14 cellular contexts compared by ENCODE assay signal in the genomic region with DNA sequence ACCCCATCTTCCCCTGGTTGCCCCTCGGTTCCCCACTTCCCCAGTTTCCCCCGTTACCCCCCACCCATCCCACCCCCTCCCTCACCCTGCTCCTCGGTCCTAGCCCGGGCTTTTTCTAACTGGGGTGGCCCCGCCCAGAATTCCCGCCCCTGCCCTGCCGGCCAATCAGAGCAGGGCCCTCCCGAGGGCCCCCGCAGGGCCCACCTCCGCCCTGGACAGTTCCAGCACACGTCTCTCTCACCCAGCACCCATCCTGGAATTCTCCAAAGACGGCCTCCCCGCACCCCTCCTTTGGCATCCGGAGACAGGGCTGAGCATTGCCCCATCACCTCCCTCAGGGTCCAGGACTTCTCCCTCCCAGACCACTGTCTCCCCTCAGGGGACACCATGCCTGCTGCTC. TPM values are rescaled to one million over a fixed set of nuclear protein-coding genes. Genes with fewer than 3 reads are reported as not detected.
DNase-seq lines count a peak whose midpoint lies in the region; ATAC-seq, FAIRE-seq and TF ChIP-seq lines count a peak whose summit lies in the region.
"Had no signal": no experiment of that assay in that cellular context is flagged by ENCODE, and none has a peak within 500 bp of the region (broad histone marks: within the 10 kb centered on the region; RNA-seq: fewer than 3 reads in every experiment).

A gene (minus strand): TSS at position 88 of the 400 bp plus-strand sequence.

- no CpG with 5 or more reads among the region's 14 CpGs for WGBS in SK-N-SH (ENCODE audit: low lambda C conversion rate)
- no CpG with 5 or more reads among the region's 14 CpGs for WGBS in right cardiac atrium

- no peak within 1 kb of the TSS for H3K4me2 ChIP-seq in SK-N-SH

- no peak within 1 kb of the TSS for H3K9ac ChIP-seq in SK-N-SH

- DNase-seq in SK-N-SH (no peak), right cardiac atrium (no peak), posterior vena cava (ENCODE audit: low spot score) (no peak), uterus (no peak), RCC 7860 (ENCODE audit: low spot score) (no peak), AML-193 (lab: John Stamatoyannopoulos, UW) (no peak)
- DNase-seq: GF-D8, mesenchymal stem cell, NCI-H1092, NCI-H226 had no signal

- no peaks in the 10 kb centered on the region for H3K9me3 ChIP-seq in SK-N-SH
- no peaks in the 10 kb centered on the region for H3K9me3 ChIP-seq in right cardiac atrium (ENCODE audit: control insufficient read depth, low read length)
- no peaks in the 10 kb centered on the region for H3K9me3 ChIP-seq in uterus

- no peak within 1 kb of the TSS for H3K4me3 ChIP-seq in SK-N-SH (ENCODE audit: low read depth in 2 of 2, low read length in 1 of 2)
- no peak within 1 kb of the TSS for H3K4me3 ChIP-seq in right cardiac atrium (ENCODE audit: low read length)
- H3K4me3 ChIP-seq in uterus, result no peak within 1 kb of the TSS

- no peak for TF ChIP-seq RAD21 in SK-N-SH (IDR thresholded peaks at IDR 0.05; ENCODE audit: low read length)

- ATAC-seq in SK-N-SH treated with all-trans-retinoic acid at 6 μM for 48 hours, result peak; percentile 59
- peak; percentile 76 to 80 for ATAC-seq in right cardiac atrium
- ATAC-seq in HG03457 (IDR thresholded peaks at IDR 0.05; ENCODE audit: unreplicated experiment), result no peak

- no peaks in the 10 kb centered on the region for H3F3A ChIP-seq in SK-N-SH (replicated peaks; ENCODE audit: insufficient read depth)

- CTCF ChIA-PET in SK-N-SH (lab: Yijun Ruan, JAX), result interaction anchor here (0.6 to 4.3 kb wide), 19 partner anchors 9 to 345 kb away, joined by 3 to 29 read pairs (median 5); no protein-coding TSS in a partner anchor

- no peak within 1 kb of the TSS for H3K27ac ChIP-seq in SK-N-SH (ENCODE audit: low read depth in 2 of 2, low read length in 1 of 2)
- no peak within 1 kb of the TSS for H3K27ac ChIP-seq in right cardiac atrium (ENCODE audit: low read length)
- H3K27ac ChIP-seq in uterus, result no peak within 1 kb of the TSS
- H3K27ac ChIP-seq: 22Rv1 had no signal

- no peak within 1 kb of the TSS for H2AFZ ChIP-seq in SK-N-SH (ENCODE audit: low read depth)

- no peaks in the 10 kb centered on the region for H3K4me1 ChIP-seq in SK-N-SH (ENCODE audit: control insufficient read depth in 1 of 2, insufficient read depth in 2 of 2, low read depth in 1 of 2, low read length in 1 of 2)
- H3K4me1 ChIP-seq in right cardiac atrium (ENCODE audit: control insufficient read depth, insufficient read depth, low read length), result no peaks in the 10 kb centered on the region
- no peaks in the 10 kb centered on the region for H3K4me1 ChIP-seq in uterus

- POLR2A ChIA-PET in SK-N-SH (lab: Yijun Ruan, JAX), result interaction anchor here (0.7 to 5.4 kb wide), 14 partner anchors 10 to 304 kb away, joined by 3 to 84 read pairs (median 6); no protein-coding TSS in a partner anchor

- no peak for TF ChIP-seq CTCF in SK-N-SH (IDR thresholded peaks at IDR 0.05)
- no peak for TF ChIP-seq CTCF in uterus (IDR thresholded peaks at IDR 0.05)

- H3K36me3 ChIP-seq in SK-N-SH (replicated peaks in 1 of 2; ENCODE audit: control insufficient read depth in 1 of 2, insufficient read depth in 2 of 2, low read length in 1 of 2) (no peaks in the 10 kb centered on the region), uterus (no peaks in the 10 kb centered on the region)

- TF ChIP-seq EP300 in SK-N-SH (IDR thresholded peaks at IDR 0.05; ENCODE audit: borderline replicate concordance in 1 of 2, low read depth in 1 of 2, low read length in 1 of 2), result no peak

- no peak for TF ChIP-seq POLR2A in uterus (IDR thresholded peaks at IDR 0.05)

- FAIRE-seq in RCC 7860 (lab: Jason Lieb, UNC), result no peak

- intact Hi-C loops in right cardiac atrium (cut with DNase I), result no loop called here
- intact Hi-C loops in posterior vena cava (cut with DNase I), result no loop called here
- intact Hi-C loops in uterus (cut with DNase I; ENCODE audit: low total_unique reads), result no loop called here

- H3K9me2 ChIP-seq in SK-N-SH, result no peaks in the 10 kb centered on the region

- no peaks in the 10 kb centered on the region for H3K79me2 ChIP-seq in SK-N-SH (ENCODE audit: insufficient read depth)

- H3K27me3 ChIP-seq in SK-N-SH (ENCODE audit: insufficient read depth) (no peaks in the 10 kb centered on the region), right cardiac atrium (ENCODE audit: control insufficient read depth, insufficient read depth) (no peaks in the 10 kb centered on the region), uterus (no peaks in the 10 kb centered on the region)

- no peaks in the 10 kb centered on the region for H4K20me1 ChIP-seq in SK-N-SH (ENCODE audit: insufficient read depth)

TF ChIP-seq in SK-N-SH treated with all-trans-retinoic acid at 6 μM for 48 hours, 23 proteins besides CTCF, POLR2A, EP300 and RAD21:
- TF ChIP-seq RARB (CRISPR knock-in tag; IDR thresholded peaks at IDR 0.05) (no peak), ZFP30 (CRISPR knock-in tag; IDR thresholded peaks at IDR 0.05) (no peak), OSR1 (CRISPR knock-in tag; IDR thresholded peaks at IDR 0.05) (no peak), ZNF565 (CRISPR knock-in tag; conservative IDR thresholded peaks at IDR 0.05; ENCODE audit: low read depth) (no peak), ZNF8 (CRISPR knock-in tag; IDR thresholded peaks at IDR 0.05) (no peak)
- TF ChIP-seq, protein P1, sequence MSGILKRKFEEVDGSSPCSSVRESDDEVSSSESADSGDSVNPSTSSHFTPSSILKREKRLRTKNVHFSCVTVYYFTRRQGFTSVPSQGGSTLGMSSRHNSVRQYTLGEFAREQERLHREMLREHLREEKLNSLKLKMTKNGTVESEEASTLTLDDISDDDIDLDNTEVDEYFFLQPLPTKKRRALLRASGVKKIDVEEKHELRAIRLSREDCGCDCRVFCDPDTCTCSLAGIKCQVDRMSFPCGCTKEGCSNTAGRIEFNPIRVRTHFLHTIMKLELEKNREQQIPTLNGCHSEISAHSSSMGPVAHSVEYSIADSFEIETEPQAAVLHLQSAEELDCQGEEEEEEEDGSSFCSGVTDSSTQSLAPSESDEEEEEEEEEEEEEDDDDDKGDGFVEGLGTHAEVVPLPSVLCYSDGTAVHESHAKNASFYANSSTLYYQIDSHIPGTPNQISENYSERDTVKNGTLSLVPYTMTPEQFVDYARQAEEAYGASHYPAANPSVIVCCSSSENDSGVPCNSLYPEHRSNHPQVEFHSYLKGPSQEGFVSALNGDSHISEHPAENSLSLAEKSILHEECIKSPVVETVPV (CRISPR knock-in tag; IDR thresholded peaks at IDR 0.05), result no peak

TF ChIP-seq in SK-N-SH, 30 proteins besides CTCF, POLR2A, EP300 and RAD21:
- TF ChIP-seq MEF2A (IDR thresholded peaks at IDR 0.05; ENCODE audit: borderline replicate concordance, low read depth) (no peak), ELF1 (IDR thresholded peaks at IDR 0.05) (no peak), JUND (IDR thresholded peaks at IDR 0.05) (no peak), CHD2 (IDR thresholded peaks at IDR 0.05; ENCODE audit: low read length, partially characterized antibody) (no peak), GABPA (IDR thresholded peaks at IDR 0.05; ENCODE audit: low read depth) (no peak), RCOR1 (IDR thresholded peaks at IDR 0.05; ENCODE audit: low read length) (no peak)
- TF ChIP-seq, protein P2, sequence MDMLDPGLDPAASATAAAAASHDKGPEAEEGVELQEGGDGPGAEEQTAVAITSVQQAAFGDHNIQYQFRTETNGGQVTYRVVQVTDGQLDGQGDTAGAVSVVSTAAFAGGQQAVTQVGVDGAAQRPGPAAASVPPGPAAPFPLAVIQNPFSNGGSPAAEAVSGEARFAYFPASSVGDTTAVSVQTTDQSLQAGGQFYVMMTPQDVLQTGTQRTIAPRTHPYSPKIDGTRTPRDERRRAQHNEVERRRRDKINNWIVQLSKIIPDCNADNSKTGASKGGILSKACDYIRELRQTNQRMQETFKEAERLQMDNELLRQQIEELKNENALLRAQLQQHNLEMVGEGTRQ (IDR thresholded peaks at IDR 0.05; ENCODE audit: borderline replicate concordance, low read depth, low read length), result no peak
- TF ChIP-seq, protein P3, sequence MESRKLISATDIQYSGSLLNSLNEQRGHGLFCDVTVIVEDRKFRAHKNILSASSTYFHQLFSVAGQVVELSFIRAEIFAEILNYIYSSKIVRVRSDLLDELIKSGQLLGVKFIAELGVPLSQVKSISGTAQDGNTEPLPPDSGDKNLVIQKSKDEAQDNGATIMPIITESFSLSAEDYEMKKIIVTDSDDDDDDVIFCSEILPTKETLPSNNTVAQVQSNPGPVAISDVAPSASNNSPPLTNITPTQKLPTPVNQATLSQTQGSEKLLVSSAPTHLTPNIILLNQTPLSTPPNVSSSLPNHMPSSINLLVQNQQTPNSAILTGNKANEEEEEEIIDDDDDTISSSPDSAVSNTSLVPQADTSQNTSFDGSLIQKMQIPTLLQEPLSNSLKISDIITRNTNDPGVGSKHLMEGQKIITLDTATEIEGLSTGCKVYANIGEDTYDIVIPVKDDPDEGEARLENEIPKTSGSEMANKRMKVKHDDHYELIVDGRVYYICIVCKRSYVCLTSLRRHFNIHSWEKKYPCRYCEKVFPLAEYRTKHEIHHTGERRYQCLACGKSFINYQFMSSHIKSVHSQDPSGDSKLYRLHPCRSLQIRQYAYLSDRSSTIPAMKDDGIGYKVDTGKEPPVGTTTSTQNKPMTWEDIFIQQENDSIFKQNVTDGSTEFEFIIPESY (IDR thresholded peaks at IDR 0.05; ENCODE audit: borderline replicate concordance, low read depth), result no peak

RNA-seq across cellular contexts. Expression of the gene that starts here (rescaled TPM):
- 3.7 and 4.6 TPM in 2 replicates for polyA plus RNA-seq in SK-N-SH (2012; rRNA removed)
- 4.5 and 6.8 TPM in 2 replicates for polyA plus RNA-seq in SK-N-SH (2012; cell fraction: cytosol; rRNA removed)
- polyA plus RNA-seq in SK-N-SH (2012; cell fraction: nucleus; rRNA removed), result 1.9 and 4.0 TPM in 2 replicates
- total RNA-seq in right cardiac atrium, result 100 to 1,000 TPM; 279 to 500 (median 401) TPM
- 813 TPM for polyA plus RNA-seq in right cardiac atrium
- total RNA-seq in posterior vena cava, result 1,000 to 10,000 TPM in 1 of 2 donors, 100 to 1,000 TPM in 1; 430 to 1,696 TPM
- 1,000 to 10,000 TPM in 1 of 4 donors, 100 to 1,000 TPM in 3; 260 to 3,028 (median 463) TPM for total RNA-seq in uterus
- total RNA-seq: activated T-helper 1 cell treated with anti-CD3 and anti-CD28 coated beads, Interleukin-12 subunit alpha, Interleukin-12 subunit beta, Interleukin-2, Interleukin-4 antibody, amounts not matched to agents 30 ng/mL and 10 ng/mL and 1 ng/mL, durations not matched to agents 14 hours and 24 hours and 36 hours had no signal

Comparison
In these comparisons a context has a peak if more than half of its experiments do, and no peak if none do; other contexts are left out.
1. RNA of the gene that starts here (polyA plus RNA-seq): 813 TPM in right cardiac atrium (single experiment); 1.9 to 6.8 TPM in SK-N-SH; every median in the first group is over 100 times any median in the second.